In the genomic region with DNA sequence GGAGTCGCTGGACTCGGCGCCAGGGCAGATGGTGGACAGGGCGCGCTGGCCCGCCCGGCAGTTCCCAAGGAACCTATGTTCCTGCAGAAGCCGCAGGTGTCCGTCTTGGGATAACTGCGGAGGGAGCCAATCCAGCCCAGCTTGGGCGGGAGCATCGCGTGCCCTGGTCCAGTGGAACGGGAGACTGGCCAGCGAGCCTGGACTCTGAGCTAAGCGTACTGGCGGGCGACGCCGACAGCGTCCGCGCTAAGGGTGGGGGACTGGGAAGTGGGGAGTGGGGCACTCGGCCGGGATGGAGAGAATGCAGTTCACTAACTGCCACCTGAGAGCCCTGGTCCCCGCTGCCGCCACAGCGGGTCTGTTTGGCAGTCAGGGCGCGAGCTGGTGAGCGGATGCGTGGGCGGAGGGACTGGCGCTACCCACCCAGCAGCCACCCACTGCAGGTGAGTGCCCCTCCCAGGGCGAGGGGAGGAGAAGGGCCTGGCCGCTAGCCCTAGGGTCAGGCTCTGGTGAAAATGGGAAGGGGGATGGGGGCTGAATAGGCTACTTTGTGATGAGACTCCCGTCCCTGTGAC, we compare ENCODE assay signal across 9 cellular contexts. TPM values are rescaled to one million over a fixed set of nuclear protein-coding genes. Genes with fewer than 3 reads are reported as not detected.
DNase-seq lines count a peak whose midpoint lies in the region; ATAC-seq and TF ChIP-seq lines count a peak whose summit lies in the region.
"Had no signal": no experiment of that assay in that cellular context is flagged by ENCODE, and none has a peak within 500 bp of the region (broad histone marks: within the 10 kb centered on the region; RNA-seq: fewer than 3 reads in every experiment).

No MANE protein-coding gene starts in this region.

- H3K9me3 ChIP-seq in hepatocyte (ENCODE audit: low read depth): no peaks in the 10 kb centered on the region
- no peaks in the 10 kb centered on the region for H3K9me3 ChIP-seq in smooth muscle cell (replicated peaks; ENCODE audit: low read depth)

- peak overlapping the region; percentile 81 for H3K27ac Mint-ChIP-seq in activated T-helper 1 cell treated with anti-CD3 and anti-CD28 coated beads, Interleukin-12 subunit alpha, Interleukin-12 subunit beta, Interleukin-2, Interleukin-4 antibody, amounts not matched to agents 30 ng/mL and 10 ng/mL and 1 ng/mL, durations not matched to agents 14 hours and 24 hours and 36 hours

- H4K20me1 ChIP-seq in hepatocyte (ENCODE audit: insufficient read depth, poor library complexity, severe bottlenecking) (no peaks in the 10 kb centered on the region), smooth muscle cell (ENCODE audit: low read depth) (no peaks in the 10 kb centered on the region)

- intact Hi-C loops in activated T-helper 1 cell treated with anti-CD3 and anti-CD28 coated beads, Interleukin-12 subunit alpha, Interleukin-12 subunit beta, Interleukin-2, Interleukin-4 antibody, amounts not matched to agents 30 ng/mL and 10 ng/mL and 1 ng/mL, durations not matched to agents 14 hours and 24 hours and 36 hours (cut with micrococcal nuclease): loop anchor here (2.0 to 10.0 kb wide), 4 partner anchors 65 to 487 kb away; no protein-coding TSS in a partner anchor

- H3K27me3 ChIP-seq in hepatocyte (peaks cover 7% of the 10 kb centered on the region), smooth muscle cell (ENCODE audit: low read depth) (peaks cover 29% of the 10 kb centered on the region)

- no peaks in the 10 kb centered on the region for H3K9me2 ChIP-seq in hepatocyte (replicated peaks; ENCODE audit: insufficient read depth)

- WGBS in hepatocyte (ENCODE audit: low lambda C conversion rate, missing lambda C conversion rate): 31% methylated on average over 35 of the region's 37 CpGs
- WGBS in smooth muscle cell (ENCODE audit: low lambda C conversion rate): 44% methylated on average over 25 of the region's 37 CpGs

- peak; percentile 32 for DNase-seq in HK-2 (ENCODE audit: unreplicated experiment)
- peak; percentile 8 for DNase-seq in activated T-helper 1 cell treated with anti-CD3 and anti-CD28 coated beads, Interleukin-12 subunit alpha, Interleukin-12 subunit beta, Interleukin-2, Interleukin-4 antibody, amounts not matched to agents 30 ng/mL and 10 ng/mL and 1 ng/mL, durations not matched to agents 14 hours and 24 hours and 36 hours (ENCODE audit: low spot score)
- peak; percentile 31 for DNase-seq in hepatocyte (ENCODE audit: low spot score)
- no peak for DNase-seq in smooth muscle cell (lab: John Stamatoyannopoulos, UW; ENCODE audit: unreplicated experiment)
- no peak for DNase-seq in NCI-H2029 (lab: John Stamatoyannopoulos, UW)
- DNase-seq in NOMO-1 treated with dmso at 0.1 percent for 144 hours (lab: John Stamatoyannopoulos, UW; ENCODE audit: unreplicated experiment): no peak
- no peak for DNase-seq in Kasumi-1 (lab: John Stamatoyannopoulos, UW)

- ATAC-seq in GM19455 (IDR thresholded peaks at IDR 0.05; ENCODE audit: unreplicated experiment): no peak

- no peaks in the 10 kb centered on the region for H3K36me3 ChIP-seq in hepatocyte (replicated peaks; ENCODE audit: insufficient read depth, low read depth)
- H3K36me3 ChIP-seq in smooth muscle cell (ENCODE audit: low read depth): no peaks in the 10 kb centered on the region

- TF ChIP-seq CTCF in hepatocyte (IDR thresholded peaks at IDR 0.05; ENCODE audit: poor library complexity): no peak
- no peak for TF ChIP-seq CTCF in smooth muscle cell (IDR thresholded peaks at IDR 0.05; ENCODE audit: borderline replicate concordance, insufficient read depth, poor library complexity, severe bottlenecking)

- H3K9me3 Mint-ChIP-seq in activated T-helper 1 cell treated with anti-CD3 and anti-CD28 coated beads, Interleukin-12 subunit alpha, Interleukin-12 subunit beta, Interleukin-2, Interleukin-4 antibody, amounts not matched to agents 30 ng/mL and 10 ng/mL and 1 ng/mL, durations not matched to agents 14 hours and 24 hours and 36 hours: no peaks in the 10 kb centered on the region

- H3K4me3 Mint-ChIP-seq in activated T-helper 1 cell treated with anti-CD3 and anti-CD28 coated beads, Interleukin-12 subunit alpha, Interleukin-12 subunit beta, Interleukin-2, Interleukin-4 antibody, amounts not matched to agents 30 ng/mL and 10 ng/mL and 1 ng/mL, durations not matched to agents 14 hours and 24 hours and 36 hours: peak overlapping the region; percentile 93

- peaks cover 9% of the 10 kb centered on the region for H3K27me3 Mint-ChIP-seq in activated T-helper 1 cell treated with anti-CD3 and anti-CD28 coated beads, Interleukin-12 subunit alpha, Interleukin-12 subunit beta, Interleukin-2, Interleukin-4 antibody, amounts not matched to agents 30 ng/mL and 10 ng/mL and 1 ng/mL, durations not matched to agents 14 hours and 24 hours and 36 hours (ENCODE audit: insufficient read depth)

- H2AFZ ChIP-seq in hepatocyte (peak overlapping the region; percentile 30), smooth muscle cell (ENCODE audit: low read depth) (no peak overlapping the region)

- no peaks in the 10 kb centered on the region for H3F3A ChIP-seq in smooth muscle cell (ENCODE audit: low read depth)

- H3K4me3 ChIP-seq in hepatocyte (no peak overlapping the region), smooth muscle cell (peak overlapping the region; percentile 54)

- no peaks in the 10 kb centered on the region for H3K36me3 Mint-ChIP-seq in activated T-helper 1 cell treated with anti-CD3 and anti-CD28 coated beads, Interleukin-12 subunit alpha, Interleukin-12 subunit beta, Interleukin-2, Interleukin-4 antibody, amounts not matched to agents 30 ng/mL and 10 ng/mL and 1 ng/mL, durations not matched to agents 14 hours and 24 hours and 36 hours (ENCODE audit: low read depth)

- H3K79me2 ChIP-seq in hepatocyte (no peaks in the 10 kb centered on the region), smooth muscle cell (ENCODE audit: low read depth) (no peaks in the 10 kb centered on the region)

- peaks cover 33% of the 10 kb centered on the region for H3K4me1 Mint-ChIP-seq in activated T-helper 1 cell treated with anti-CD3 and anti-CD28 coated beads, Interleukin-12 subunit alpha, Interleukin-12 subunit beta, Interleukin-2, Interleukin-4 antibody, amounts not matched to agents 30 ng/mL and 10 ng/mL and 1 ng/mL, durations not matched to agents 14 hours and 24 hours and 36 hours (ENCODE audit: low read depth)

- H3K9ac ChIP-seq in smooth muscle cell (ENCODE audit: low read depth): no peak overlapping the region
- H3K9ac ChIP-seq: KMS-11 had no signal

- H3K4me1 ChIP-seq in hepatocyte (ENCODE audit: insufficient read depth): peaks cover 11% of the 10 kb centered on the region
- no peaks in the 10 kb centered on the region for H3K4me1 ChIP-seq in smooth muscle cell (ENCODE audit: low read depth)

- H3K27ac ChIP-seq in hepatocyte (no peak overlapping the region), smooth muscle cell (ENCODE audit: low read depth) (no peak overlapping the region)
- H3K27ac ChIP-seq: KMS-11 had no signal

- H3K4me2 ChIP-seq in hepatocyte (peak overlapping the region; percentile 80), smooth muscle cell (peak overlapping the region; percentile 82)
- H3K4me2 ChIP-seq: KMS-11 had no signal

RNA-seq across cellular contexts. Expression of gene MAMLD1, which starts 1.3 kb away (rescaled TPM):
- 15.0 and 19.2 TPM in 2 replicates for total RNA-seq in activated T-helper 1 cell treated with anti-CD3 and anti-CD28 coated beads, Interleukin-12 subunit alpha, Interleukin-12 subunit beta, Interleukin-2, Interleukin-4 antibody, amounts not matched to agents 30 ng/mL and 10 ng/mL and 1 ng/mL, durations not matched to agents 14 hours and 24 hours and 36 hours
- 2.1 and 2.2 TPM in 2 replicates for total RNA-seq in hepatocyte
- polyA plus RNA-seq in hepatocyte: 2.4 and 4.0 TPM in 2 replicates
- total RNA-seq in smooth muscle cell: 0.99 and 2.4 TPM in 2 replicates
- polyA plus RNA-seq in smooth muscle cell: 3.8 and 4.7 TPM in 2 replicates

Comparison
In these comparisons a context has a peak if more than half of its experiments do, and no peak if none do; other contexts are left out.
1. DNase-seq: peak in HK-2 (single experiment), activated T-helper 1 cell treated with anti-CD3 and anti-CD28 coated beads, Interleukin-12 subunit alpha, Interleukin-12 subunit beta, Interleukin-2, Interleukin-4 antibody, amounts not matched to agents 30 ng/mL and 10 ng/mL and 1 ng/mL, durations not matched to agents 14 hours and 24 hours and 36 hours (single experiment) and hepatocyte (single experiment); none in smooth muscle cell (single experiment), NCI-H2029 (single experiment), NOMO-1 treated with dmso at 0.1 percent for 144 hours (single experiment) and Kasumi-1 (0 of 2).